In genomic region chr22:32850591-32851517, GRCh38 we compare ENCODE assay signal across 11 cellular contexts. TPM values are rescaled to one million over a fixed set of nuclear protein-coding genes. Genes with fewer than 3 reads are reported as not detected.
DNase-seq lines count a peak whose midpoint lies in the region; TF ChIP-seq lines count a peak whose summit lies in the region.
"Had no signal": no experiment of that assay in that cellular context is flagged by ENCODE, and none has a peak within 500 bp of the region (broad histone marks: within the 10 kb centered on the region; RNA-seq: fewer than 3 reads in every experiment).

No MANE protein-coding gene starts in this region.

- no peaks in the 10 kb centered on the region for H3K27me3 ChIP-seq in thyroid gland

- WGBS in thyroid gland, 2 donors: 40 to 43% methylated on average over 10 to 11 of the region's 11 CpGs

- intact Hi-C loops in cardiac septum (cut with DNase I) (no loop called here), thyroid gland (cut with DNase I) (no loop called here), CD14-positive monocyte (cut with micrococcal nuclease) (no loop called here)

- no peak overlapping the region for H3K4me3 ChIP-seq in thyroid gland (replicated peaks in 1 of 3)

- TF ChIP-seq POLR2A in thyroid gland (IDR thresholded peaks at IDR 0.05): peak in 1 of 2 donors; percentile 35

- no peak overlapping the region for H3K4me3 Mint-ChIP-seq in CD14-positive monocyte
- H3K4me3 Mint-ChIP-seq in mesothelial cell of epicardium: no peak overlapping the region

- H3K4me1 Mint-ChIP-seq in CD14-positive monocyte (no peaks in the 10 kb centered on the region), mesothelial cell of epicardium (peaks cover 31% of the 10 kb centered on the region)

- H3K36me3 Mint-ChIP-seq in CD14-positive monocyte: no peaks in the 10 kb centered on the region
- H3K36me3 Mint-ChIP-seq in mesothelial cell of epicardium: peaks cover 6% of the 10 kb centered on the region

- H3K27ac ChIP-seq in thyroid gland: peak overlapping the region; percentile 95 to 97 (median 96)

- H3K9me3 ChIP-seq in thyroid gland: no peaks in the 10 kb centered on the region

- peak in 43 of 58 donors; percentile 10 to 78 (median 44) for DNase-seq in anterior cingulate cortex (lab: John Stamatoyannopoulos, UW)
- peak; percentile 82 for DNase-seq in cardiac septum (ENCODE audit: low spot score)
- peak in 35 of 56 donors; percentile 11 to 78 (median 40) for DNase-seq in nucleus accumbens (lab: John Stamatoyannopoulos, UW)
- DNase-seq in thyroid gland: peak; percentile 92 to 93
- DNase-seq in activated gamma-delta T cell (lab: John Stamatoyannopoulos, UW): no peak
- no peak for DNase-seq in NCI-H446 (lab: John Stamatoyannopoulos, UW)
- no peak for DNase-seq in CD14-positive monocyte (ENCODE audit: low spot score)
- DNase-seq in mesothelial cell of epicardium (ENCODE audit: low spot score in 2 of 2, unreplicated experiment in 2 of 2): no peak
- DNase-seq: activated CD4-positive, alpha-beta T cell treated with anti-CD3 and anti-CD28 coated beads, Interleukin-2, amount 50 U/mL, for 1 hour; activated naive CD4-positive, alpha-beta T cell treated with anti-CD3 and anti-CD28 coated beads, Interleukin-2, amount 50 U/mL, for 16 hours had no signal

- H3K4me1 ChIP-seq in thyroid gland: peaks cover 95 to 99% of the 10 kb centered on the region in 2 donors

- H3K9me3 Mint-ChIP-seq in CD14-positive monocyte (no peaks in the 10 kb centered on the region), mesothelial cell of epicardium (no peaks in the 10 kb centered on the region)

- peaks cover 0 to 3% (median 0%) of the 10 kb centered on the region in 3 donors for H3K27me3 Mint-ChIP-seq in CD14-positive monocyte (ENCODE audit: low read depth in 3 of 3)
- H3K27me3 Mint-ChIP-seq in mesothelial cell of epicardium (ENCODE audit: low read depth): no peaks in the 10 kb centered on the region

- H3K27ac Mint-ChIP-seq in CD14-positive monocyte (peak overlapping the region in 2 of 7 donors; percentile 30 to 46), mesothelial cell of epicardium (no peak overlapping the region)

- TF ChIP-seq CTCF in thyroid gland (IDR thresholded peaks at IDR 0.05) (no peak), CD14-positive monocyte (IDR thresholded peaks at IDR 0.05) (no peak), mesothelial cell of epicardium (IDR thresholded peaks at IDR 0.05; ENCODE audit: unreplicated experiment) (no peak)

- peaks cover 7% of the 10 kb centered on the region in 2 donors for H3K36me3 ChIP-seq in thyroid gland

RNA-seq across cellular contexts. Expression of gene TIMP3, which starts 49.3 kb away (rescaled TPM):
- total RNA-seq in cardiac septum: 116 TPM
- 100 to 1,000 TPM; 424 to 772 (median 543) TPM for total RNA-seq in thyroid gland
- polyA plus RNA-seq in CD14-positive monocyte: not detected
- 65.9 to 68.2 TPM (median 67.2 TPM) in 3 replicates for total RNA-seq in mesothelial cell of epicardium
- total RNA-seq: HT-29 had no signal

Comparison
In these comparisons a context has a peak if more than half of its experiments do, and no peak if none do; other contexts are left out.
1. DNase-seq: peak in anterior cingulate cortex (43 of 58), cardiac septum (single experiment), nucleus accumbens (35 of 56) and thyroid gland (2 of 2); none in activated gamma-delta T cell (single experiment), NCI-H446 (0 of 2), CD14-positive monocyte (single experiment) and mesothelial cell of epicardium (0 of 2).